In the genomic region with DNA sequence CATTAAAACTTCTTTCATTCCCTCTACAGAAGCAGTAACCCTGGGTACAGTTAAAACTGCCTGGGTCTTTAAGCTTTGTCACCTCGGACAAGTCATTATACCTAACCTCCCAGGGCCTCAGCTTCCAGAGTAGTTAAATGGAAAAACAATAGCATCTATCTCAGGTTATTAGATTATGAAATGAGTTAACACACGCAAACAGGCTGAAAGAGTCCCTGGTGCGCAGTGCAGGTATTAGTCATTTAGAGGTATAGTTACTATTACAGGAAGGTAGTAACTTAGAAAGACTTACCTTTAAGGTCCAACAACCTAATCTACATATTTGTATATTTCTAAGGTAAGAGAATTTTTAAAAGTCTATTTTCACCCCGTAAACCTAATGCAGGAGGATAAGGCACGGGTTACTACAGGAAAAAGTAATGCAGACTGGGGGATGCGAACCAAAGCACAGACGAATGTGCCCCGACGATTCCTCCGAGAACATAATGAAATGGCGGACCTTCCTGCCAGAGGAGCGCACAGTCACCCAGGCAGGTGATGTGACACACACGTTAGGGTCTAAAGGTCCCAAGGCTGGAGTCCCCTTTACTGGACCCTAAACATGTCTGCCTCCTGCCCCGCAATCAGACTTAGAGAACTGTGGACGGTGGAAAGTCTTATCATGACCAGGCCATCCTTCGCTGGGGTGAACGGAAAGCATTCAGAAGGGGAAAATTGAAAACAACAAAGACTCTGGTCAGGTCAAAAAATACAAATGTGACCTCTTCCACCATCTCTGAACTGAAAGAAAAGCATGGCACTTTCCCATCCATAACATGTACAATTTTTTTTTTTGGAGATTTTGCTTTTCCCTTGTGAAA, we compare ENCODE assay signal across 8 cellular contexts. TPM values are rescaled to one million over a fixed set of nuclear protein-coding genes. Genes with fewer than 3 reads are reported as not detected.
DNase-seq lines count a peak whose midpoint lies in the region; TF ChIP-seq lines count a peak whose summit lies in the region.

No MANE protein-coding gene starts in this region.

- H3K4me3 ChIP-seq in DOHH2 (ENCODE audit: low read length) (peak overlapping the region; percentile 87), Loucy (ENCODE audit: low read length, poor library complexity, severe bottlenecking) (peak overlapping the region; percentile 99), iPS-11a (ENCODE audit: low read depth, low read length) (peak overlapping the region; percentile 93), smooth muscle cell (peak overlapping the region; percentile 94)

- H3K9me3 ChIP-seq in DOHH2 (ENCODE audit: control insufficient read depth, insufficient read depth, low read length), result no peaks in the 10 kb centered on the region
- no peaks in the 10 kb centered on the region for H3K9me3 ChIP-seq in Loucy (ENCODE audit: insufficient read depth, low read depth, low read length)
- no peaks in the 10 kb centered on the region for H3K9me3 ChIP-seq in smooth muscle cell (replicated peaks; ENCODE audit: low read depth)

- DNase-seq in activated naive CD4-positive, alpha-beta T cell treated with anti-CD3 and anti-CD28 coated beads, Interleukin-2, amount 10 ng/mL, durations not matched to agents 7 days and 5 days, result peak; percentile 57
- no peak for DNase-seq in smooth muscle cell (lab: John Stamatoyannopoulos, UW; ENCODE audit: unreplicated experiment)
- no peak for DNase-seq in NCI-H1930 (lab: John Stamatoyannopoulos, UW)
- DNase-seq in NCI-H2029 (lab: John Stamatoyannopoulos, UW), result no peak
- DNase-seq in NCI-H446 (lab: John Stamatoyannopoulos, UW), result no peak

- no peaks in the 10 kb centered on the region for H3K27me3 ChIP-seq in DOHH2 (ENCODE audit: control insufficient read depth, low read length)
- H3K27me3 ChIP-seq in Loucy (ENCODE audit: insufficient read depth, low read length, poor library complexity, severe bottlenecking), result no peaks in the 10 kb centered on the region
- H3K27me3 ChIP-seq in smooth muscle cell (ENCODE audit: low read depth), result no peaks in the 10 kb centered on the region

- peak overlapping the region; percentile 45 for H3K27ac ChIP-seq in DOHH2 (ENCODE audit: low read depth, low read length)
- H3K27ac ChIP-seq in smooth muscle cell (ENCODE audit: low read depth), result peak overlapping the region; percentile 76

- no peaks in the 10 kb centered on the region for H3K9me3 Mint-ChIP-seq in activated naive CD4-positive, alpha-beta T cell treated with anti-CD3 and anti-CD28 coated beads, Interleukin-2, amount 10 ng/mL, durations not matched to agents 7 days and 5 days

- peak overlapping the region; percentile 96 for H3K4me3 Mint-ChIP-seq in activated naive CD4-positive, alpha-beta T cell treated with anti-CD3 and anti-CD28 coated beads, Interleukin-2, amount 10 ng/mL, durations not matched to agents 7 days and 5 days

- 4% methylated on average over 17 of the region's 17 CpGs for WGBS in smooth muscle cell (ENCODE audit: low lambda C conversion rate)

- CTCF ChIA-PET in activated naive CD4-positive, alpha-beta T cell treated with anti-CD3 and anti-CD28 coated beads, Interleukin-2, amount 10 ng/mL, durations not matched to agents 7 days and 5 days (lab: Charles Lee), result interaction anchor here (0.9 to 2.6 kb wide), 3 partner anchors 15 to 30 kb away, joined by 5 to 13 read pairs (median 9); no protein-coding TSS in a partner anchor

- H3K36me3 ChIP-seq in DOHH2 (ENCODE audit: control insufficient read depth, low read length) (peaks cover 52% of the 10 kb centered on the region), Loucy (ENCODE audit: insufficient read depth, low read length) (no peaks in the 10 kb centered on the region), smooth muscle cell (ENCODE audit: low read depth) (no peaks in the 10 kb centered on the region)

- H3K36me3 Mint-ChIP-seq in activated naive CD4-positive, alpha-beta T cell treated with anti-CD3 and anti-CD28 coated beads, Interleukin-2, amount 10 ng/mL, durations not matched to agents 7 days and 5 days, result peaks cover 40% of the 10 kb centered on the region

- peak overlapping the region; percentile 92 for H3K27ac Mint-ChIP-seq in activated naive CD4-positive, alpha-beta T cell treated with anti-CD3 and anti-CD28 coated beads, Interleukin-2, amount 10 ng/mL, durations not matched to agents 7 days and 5 days

- H4K20me1 ChIP-seq in DOHH2 (ENCODE audit: control insufficient read depth, insufficient read depth, low read depth, low read length), result peaks cover 37% of the 10 kb centered on the region
- peaks cover 58% of the 10 kb centered on the region for H4K20me1 ChIP-seq in Loucy (ENCODE audit: insufficient read depth, low read length, poor library complexity, severe bottlenecking)
- H4K20me1 ChIP-seq in smooth muscle cell (ENCODE audit: low read depth), result peaks cover 58% of the 10 kb centered on the region

- H2AFZ ChIP-seq in Loucy (ENCODE audit: low read length), result no peak overlapping the region
- H2AFZ ChIP-seq in smooth muscle cell (ENCODE audit: low read depth), result no peak overlapping the region

- TF ChIP-seq CTCF in DOHH2 (IDR thresholded peaks at IDR 0.05; ENCODE audit: low read depth, low read length, poor library complexity, severe bottlenecking) (no peak), Loucy (conservative IDR thresholded peaks at IDR 0.05; ENCODE audit: low read length) (no peak), smooth muscle cell (IDR thresholded peaks at IDR 0.05; ENCODE audit: borderline replicate concordance, insufficient read depth, poor library complexity, severe bottlenecking) (no peak)

- H3K9me2 ChIP-seq in DOHH2 (replicated peaks; ENCODE audit: control insufficient read depth, low read length) (no peaks in the 10 kb centered on the region), Loucy (replicated peaks; ENCODE audit: low read depth, low read length) (no peaks in the 10 kb centered on the region)

- peak overlapping the region; percentile 98 for H3K9ac ChIP-seq in Loucy (ENCODE audit: low read depth, low read length, poor library complexity, severe bottlenecking)
- peak overlapping the region; percentile 82 for H3K9ac ChIP-seq in smooth muscle cell (ENCODE audit: low read depth)

- H3K4me1 ChIP-seq in DOHH2 (ENCODE audit: control insufficient read depth, low read length) (peaks cover 51% of the 10 kb centered on the region), Loucy (ENCODE audit: insufficient read depth, low read length, poor library complexity, severe bottlenecking) (peaks cover 28% of the 10 kb centered on the region), smooth muscle cell (ENCODE audit: low read depth) (peaks cover 27% of the 10 kb centered on the region)

- H3K27me3 Mint-ChIP-seq in activated naive CD4-positive, alpha-beta T cell treated with anti-CD3 and anti-CD28 coated beads, Interleukin-2, amount 10 ng/mL, durations not matched to agents 7 days and 5 days, result peaks cover 4% of the 10 kb centered on the region

- peak overlapping the region; percentile 77 for H3K4me2 ChIP-seq in DOHH2 (ENCODE audit: low read length)
- H3K4me2 ChIP-seq in Loucy (ENCODE audit: low read depth, low read length, poor library complexity, severe bottlenecking), result peak overlapping the region; percentile 81
- H3K4me2 ChIP-seq in smooth muscle cell, result peak overlapping the region; percentile 94

- H3K79me2 ChIP-seq in DOHH2 (ENCODE audit: control insufficient read depth, low read length) (peaks cover 65% of the 10 kb centered on the region), Loucy (ENCODE audit: insufficient read depth, low read length) (peaks cover 61% of the 10 kb centered on the region), smooth muscle cell (ENCODE audit: low read depth) (peaks cover 59% of the 10 kb centered on the region)

- H3F3A ChIP-seq in DOHH2 (ENCODE audit: control insufficient read depth, insufficient read depth), result peaks cover 3% of the 10 kb centered on the region; the same call in 1 of the 2 replicates
- H3F3A ChIP-seq in Loucy (ENCODE audit: low read depth), result peaks cover 4% of the 10 kb centered on the region; the same call in 1 of the 2 replicates
- H3F3A ChIP-seq in smooth muscle cell (ENCODE audit: low read depth), result no peaks in the 10 kb centered on the region

- H3K4me1 Mint-ChIP-seq in activated naive CD4-positive, alpha-beta T cell treated with anti-CD3 and anti-CD28 coated beads, Interleukin-2, amount 10 ng/mL, durations not matched to agents 7 days and 5 days, result peaks cover 37% of the 10 kb centered on the region

RNA-seq across cellular contexts. Expression of gene NAP1L4, which starts 1.3 kb away (rescaled TPM):
- total RNA-seq in smooth muscle cell, result 63.1 and 102 TPM in 2 replicates
- polyA plus RNA-seq in smooth muscle cell, result 95.0 and 114 TPM in 2 replicates
